ENCODE assay signal across 8 cellular contexts in the genomic region with DNA sequence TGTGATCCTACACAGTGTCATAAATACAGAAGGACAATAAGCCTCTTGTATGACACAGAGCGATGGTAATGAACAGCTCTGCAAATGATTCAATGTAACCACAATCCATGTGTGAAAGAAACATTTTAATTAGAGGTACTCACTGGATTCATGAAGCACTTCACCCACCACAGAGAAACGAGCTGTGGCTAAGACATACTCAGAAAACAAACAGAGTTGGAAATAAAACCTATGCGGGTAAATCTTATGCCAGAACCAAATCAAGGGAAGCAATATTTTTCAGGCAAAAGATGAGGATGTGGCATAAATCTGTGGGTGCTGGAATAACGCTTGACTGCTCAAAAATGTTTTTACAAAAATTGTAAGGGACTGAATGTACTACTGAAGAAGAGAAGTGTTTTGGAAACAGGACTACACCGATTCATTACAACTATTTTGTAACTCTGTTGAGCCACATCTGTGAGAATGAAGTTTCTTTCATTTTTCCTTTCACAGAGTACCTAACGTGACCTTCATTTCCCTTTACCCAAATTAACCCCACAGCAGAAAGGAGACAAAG.
DNase-seq lines count a peak whose midpoint lies in the region; ATAC-seq and TF ChIP-seq lines count a peak whose summit lies in the region.

No MANE protein-coding gene starts in this region.

- H3K27me3 Mint-ChIP-seq in activated naive CD4-positive, alpha-beta T cell treated with anti-CD3 and anti-CD28 coated beads, Interleukin-2, amount 10 ng/mL, durations not matched to agents 7 days and 5 days = no peaks in the 10 kb centered on the region
- no peaks in the 10 kb centered on the region for H3K27me3 Mint-ChIP-seq in T-helper 1 cell treated with Interleukin-12 subunit alpha and Interleukin-12 subunit beta and Interleukin-4 antibody, amounts not matched to agents 30 μg/mL and 1 μg/mL, for 36 hours (ENCODE audit: low read depth)

- intact Hi-C loops in lower leg skin (cut with DNase I; ENCODE audit: low total_unique reads) = no loop called here

- H3K4me3 ChIP-seq in lower leg skin (ENCODE audit: low read depth, poor library complexity, severe bottlenecking) = no peak overlapping the region

- no peak for DNase-seq in activated naive CD4-positive, alpha-beta T cell treated with anti-CD3 and anti-CD28 coated beads, Interleukin-2, amount 10 ng/mL, durations not matched to agents 7 days and 5 days
- DNase-seq in activated naive CD4-positive, alpha-beta T cell (lab: John Stamatoyannopoulos, UW) = no peak
- DNase-seq in medulla oblongata (ENCODE audit: extremely low spot score) (peak; percentile 19), NCI-H748 (lab: John Stamatoyannopoulos, UW; ENCODE audit: unreplicated experiment) (no peak), lower leg skin (ENCODE audit: low spot score in 2 of 2) (no peak)
- DNase-seq in stimulated activated CD4-positive, alpha-beta T cell treated with anti-CD3 and anti-CD28 coated beads, Interleukin-4, amount 100 ng/mL, for 1 hour = no peak

- no peaks in the 10 kb centered on the region for H3K9me3 Mint-ChIP-seq in activated naive CD4-positive, alpha-beta T cell treated with anti-CD3 and anti-CD28 coated beads, Interleukin-2, amount 10 ng/mL, durations not matched to agents 7 days and 5 days
- peaks cover 7% of the 10 kb centered on the region for H3K9me3 Mint-ChIP-seq in T-helper 1 cell treated with Interleukin-12 subunit alpha and Interleukin-12 subunit beta and Interleukin-4 antibody, amounts not matched to agents 30 μg/mL and 1 μg/mL, for 36 hours

- CTCF ChIA-PET in activated naive CD4-positive, alpha-beta T cell treated with anti-CD3 and anti-CD28 coated beads, Interleukin-2, amount 10 ng/mL, durations not matched to agents 7 days and 5 days (lab: Charles Lee) = no interaction called here

- peaks cover 14% of the 10 kb centered on the region for H3K4me1 Mint-ChIP-seq in activated naive CD4-positive, alpha-beta T cell treated with anti-CD3 and anti-CD28 coated beads, Interleukin-2, amount 10 ng/mL, durations not matched to agents 7 days and 5 days
- H3K4me1 Mint-ChIP-seq in T-helper 1 cell treated with Interleukin-12 subunit alpha and Interleukin-12 subunit beta and Interleukin-4 antibody, amounts not matched to agents 30 μg/mL and 1 μg/mL, for 36 hours (ENCODE audit: low read depth) = peaks cover 13% of the 10 kb centered on the region

- peak overlapping the region; percentile 56 for H3K27ac Mint-ChIP-seq in activated naive CD4-positive, alpha-beta T cell treated with anti-CD3 and anti-CD28 coated beads, Interleukin-2, amount 10 ng/mL, durations not matched to agents 7 days and 5 days
- H3K27ac Mint-ChIP-seq in T-helper 1 cell treated with Interleukin-12 subunit alpha and Interleukin-12 subunit beta and Interleukin-4 antibody, amounts not matched to agents 30 μg/mL and 1 μg/mL, for 36 hours = peak overlapping the region; percentile 57

- TF ChIP-seq CTCF in lower leg skin (IDR thresholded peaks at IDR 0.05) = no peak

- peak; percentile 74 for ATAC-seq in HG03045 (IDR thresholded peaks at IDR 0.05; ENCODE audit: unreplicated experiment)

- no peak for TF ChIP-seq POLR2A in lower leg skin (IDR thresholded peaks at IDR 0.05)

- no peaks in the 10 kb centered on the region for H3K36me3 Mint-ChIP-seq in activated naive CD4-positive, alpha-beta T cell treated with anti-CD3 and anti-CD28 coated beads, Interleukin-2, amount 10 ng/mL, durations not matched to agents 7 days and 5 days
- H3K36me3 Mint-ChIP-seq in T-helper 1 cell treated with Interleukin-12 subunit alpha and Interleukin-12 subunit beta and Interleukin-4 antibody, amounts not matched to agents 30 μg/mL and 1 μg/mL, for 36 hours (ENCODE audit: low read depth) = peaks cover 7% of the 10 kb centered on the region

- WGBS in lower leg skin, 2 donors = 49 to 58% methylated on average over 6 of the region's 6 CpGs

- H3K4me3 Mint-ChIP-seq in activated naive CD4-positive, alpha-beta T cell treated with anti-CD3 and anti-CD28 coated beads, Interleukin-2, amount 10 ng/mL, durations not matched to agents 7 days and 5 days = no peak overlapping the region
- peak overlapping the region; percentile 47 for H3K4me3 Mint-ChIP-seq in T-helper 1 cell treated with Interleukin-12 subunit alpha and Interleukin-12 subunit beta and Interleukin-4 antibody, amounts not matched to agents 30 μg/mL and 1 μg/mL, for 36 hours
